ENCODE assay signal across 27 cellular contexts in genomic region chr18:48171490-48172188, GRCh38.
"Had no signal": no experiment of that assay in that cellular context is flagged by ENCODE, and none has a peak within 500 bp of the region (broad histone marks: within the 10 kb centered on the region; RNA-seq: fewer than 3 reads in every experiment).

No MANE protein-coding gene starts in this region.

- H3K4me2 ChIP-seq: KMS-11 had no signal

- H3K36me3 ChIP-seq: breast epithelium, MG63, SJSA1 had no signal

- H3K9ac ChIP-seq: KMS-11 had no signal

- ATAC-seq: activated CD8-positive, alpha-beta T cell treated with anti-CD3 and anti-CD28 coated beads for 36 hours; SK-N-SH treated with all-trans-retinoic acid at 6 μM for 48 hours had no signal

- H3K9me3 Mint-ChIP-seq: activated CD4-positive, alpha-beta T cell treated with anti-CD3 and anti-CD28 coated beads, Interleukin-2, amount 10 ng/mL, durations not matched to agents 7 days and 5 days; activated CD8-positive, alpha-beta T cell treated with anti-CD3 and anti-CD28 coated beads for 36 hours; activated naive CD4-positive, alpha-beta T cell treated with anti-CD3 and anti-CD28 coated beads, Interleukin-2, amount 50 U/mL, for 72 hours; activated T-helper 1 cell treated with anti-CD3 and anti-CD28 coated beads, Interleukin-12 subunit alpha, Interleukin-12 subunit beta, Interleukin-2, Interleukin-4 antibody, amounts not matched to agents 30 ng/mL and 10 ng/mL and 1 ng/mL, durations not matched to agents 14 hours and 24 hours and 36 hours had no signal

- H3K4me3 Mint-ChIP-seq: activated CD4-positive, alpha-beta T cell treated with anti-CD3 and anti-CD28 coated beads, Interleukin-2, amount 10 ng/mL, durations not matched to agents 7 days and 5 days; activated CD8-positive, alpha-beta T cell treated with anti-CD3 and anti-CD28 coated beads for 36 hours; activated T-helper 1 cell treated with anti-CD3 and anti-CD28 coated beads, Interleukin-12 subunit alpha, Interleukin-12 subunit beta, Interleukin-2, Interleukin-4 antibody, amounts not matched to agents 30 ng/mL and 10 ng/mL and 1 ng/mL, durations not matched to agents 14 hours and 24 hours and 36 hours had no signal

- H3K27ac Mint-ChIP-seq: activated CD4-positive, alpha-beta T cell treated with anti-CD3 and anti-CD28 coated beads, Interleukin-2, amount 10 ng/mL, durations not matched to agents 7 days and 5 days; activated CD8-positive, alpha-beta T cell treated with anti-CD3 and anti-CD28 coated beads for 36 hours; activated naive CD4-positive, alpha-beta T cell treated with anti-CD3 and anti-CD28 coated beads, Interleukin-2, amount 50 U/mL, for 72 hours; activated T-helper 1 cell treated with anti-CD3 and anti-CD28 coated beads, Interleukin-12 subunit alpha, Interleukin-12 subunit beta, Interleukin-2, Interleukin-4 antibody, amounts not matched to agents 30 ng/mL and 10 ng/mL and 1 ng/mL, durations not matched to agents 14 hours and 24 hours and 36 hours had no signal

- H3K27me3 ChIP-seq: breast epithelium, MG63 had no signal

- H3K36me3 Mint-ChIP-seq: activated naive CD4-positive, alpha-beta T cell treated with anti-CD3 and anti-CD28 coated beads, Interleukin-2, amount 50 U/mL, for 72 hours had no signal

- H3K4me3 ChIP-seq: breast epithelium, MG63, SJSA1 had no signal

- H3K9me3 ChIP-seq: breast epithelium, MG63, SJSA1 had no signal

- DNase-seq: activated CD4-positive, alpha-beta T cell treated with anti-CD3 and anti-CD28 coated beads, Interleukin-2, amount 10 ng/mL, durations not matched to agents 7 days and 5 days; activated CD4-positive, CD25-positive, alpha-beta regulatory T cell treated with anti-CD3 and anti-CD28 coated beads, Interleukin-2, amount 50 U/mL, for 72 hours; activated CD8-positive, alpha-beta memory T cell treated with anti-CD3 and anti-CD28 coated beads, Interleukin-2, amount 50 U/mL, for 4 hours; activated CD8-positive, alpha-beta T cell treated with anti-CD3 and anti-CD28 coated beads for 36 hours; activated effector memory CD4-positive, alpha-beta T cell treated with anti-CD3 and anti-CD28 coated beads, Interleukin-2, amount 50 U/mL, for 16 hours; activated naive CD4-positive, alpha-beta T cell treated with Interleukin-2 at 50 U/mL for 16 hours; anterior cingulate cortex; caudate nucleus; MG63; MV-4-11; NCI-H1092 treated with DMSO at 0.1 percent for 48 hours; NCI-H1417 treated with DMSO at 0.1 percent for 48 hours; NCI-H1694; NCI-H2029 treated with DMSO at 0.1 percent for 48 hours; NCI-H345; NCI-H510A; NCI-H526 treated with DMSO at 0.1 percent for 48 hours; NCI-H82; NK-92 treated with Interleukin-12 subunit alpha and Interleukin-12 subunit beta, amount 100 ng/mL, for 24 hours; SHP77; SW 1271 had no signal

- H3K4me1 ChIP-seq: SJSA1 had no signal

- H3K27ac ChIP-seq: breast epithelium, KMS-11, SJSA1 had no signal
